24 cellular contexts compared by ENCODE assay signal in the genomic region with DNA sequence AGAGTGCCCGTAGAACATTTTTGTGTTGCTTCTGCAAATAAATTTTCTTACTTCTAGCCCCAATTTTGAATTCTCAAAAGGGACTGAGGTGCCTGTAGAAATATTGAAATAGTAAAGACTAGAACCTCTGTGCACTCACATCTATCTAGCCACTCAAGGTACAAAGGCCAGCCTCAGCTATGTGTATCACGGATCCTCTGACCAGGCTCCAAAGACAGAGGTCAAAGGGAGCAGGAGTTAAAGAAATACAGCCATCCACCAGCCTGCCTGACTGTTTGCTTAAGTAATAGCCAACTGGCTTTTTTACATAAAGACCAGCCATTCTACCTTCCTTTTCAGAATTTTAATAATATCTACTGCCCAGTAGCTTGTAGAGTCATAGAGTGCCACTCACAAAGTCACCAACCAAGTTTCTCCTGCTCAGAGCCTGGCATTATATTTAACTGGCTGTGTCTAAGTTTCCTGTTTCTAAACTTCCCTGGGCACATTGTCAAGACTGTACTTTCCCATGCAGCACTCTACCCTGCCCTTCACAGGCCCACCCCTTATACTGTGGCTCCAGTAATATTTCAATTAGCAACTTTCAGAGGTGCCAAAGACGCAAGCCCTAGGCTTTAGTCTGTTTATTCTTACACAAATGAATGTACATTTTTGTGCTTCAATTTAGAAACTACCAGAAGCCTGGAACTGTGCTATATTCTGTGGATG.
A peak's percentile ranks its signal among the peaks of the same experiment; 100 is the strongest.
DNase-seq lines count a peak whose midpoint lies in the region; ATAC-seq, FAIRE-seq and TF ChIP-seq lines count a peak whose summit lies in the region.
"Had no signal": no experiment of that assay in that cellular context is flagged by ENCODE, and none has a peak within 500 bp of the region (broad histone marks: within the 10 kb centered on the region; RNA-seq: fewer than 3 reads in every experiment).

No MANE protein-coding gene starts in this region.

- no peak for TF ChIP-seq CTCF in fibroblast of pulmonary artery (IDR thresholded peaks at IDR 0.05; ENCODE audit: low read length, missing control alignments)
- TF ChIP-seq CTCF in HepG2 (CRISPR knock-in tag; IDR thresholded peaks at IDR 0.05), result no peak
- no peak for TF ChIP-seq CTCF in tibial artery (IDR thresholded peaks at IDR 0.05)
- no peak for TF ChIP-seq CTCF in neural progenitor cell (IDR thresholded peaks at IDR 0.05)

- no peaks in the 10 kb centered on the region for H3K27me3 Mint-ChIP-seq in neural progenitor cell (ENCODE audit: insufficient read depth, low read depth)
- H3K27me3 Mint-ChIP-seq: activated CD4-positive, alpha-beta T cell treated with anti-CD3 and anti-CD28 coated beads for 36 hours; activated naive CD8-positive, alpha-beta T cell treated with anti-CD3 and anti-CD28 coated beads for 36 hours had no signal

- H3K27ac Mint-ChIP-seq in neural progenitor cell, result no peak overlapping the region
- H3K27ac Mint-ChIP-seq: activated CD4-positive, alpha-beta T cell treated with anti-CD3 and anti-CD28 coated beads for 36 hours; activated naive CD8-positive, alpha-beta T cell treated with anti-CD3 and anti-CD28 coated beads for 36 hours; T-helper 1 cell treated with Interleukin-12 subunit alpha and Interleukin-12 subunit beta and Interleukin-4 antibody, amounts not matched to agents 30 μg/mL and 1 μg/mL, for 36 hours; type B pancreatic cell had no signal

- H3K4me1 ChIP-seq in HepG2 (ENCODE audit: insufficient read depth, low read length) (peaks cover 11% of the 10 kb centered on the region), tibial artery (peaks cover 0 to 18% (median 9%) of the 10 kb centered on the region in 4 donors), neural progenitor cell (peaks cover 4% of the 10 kb centered on the region)

- no peaks in the 10 kb centered on the region for H3K79me2 ChIP-seq in HepG2 (ENCODE audit: insufficient read depth, low read length)
- no peaks in the 10 kb centered on the region for H3K79me2 ChIP-seq in neural progenitor cell (ENCODE audit: low read depth)

- H3K4me1 Mint-ChIP-seq in neural progenitor cell, result peaks cover 2% of the 10 kb centered on the region
- H3K4me1 Mint-ChIP-seq: activated CD4-positive, alpha-beta T cell treated with anti-CD3 and anti-CD28 coated beads for 36 hours; activated naive CD8-positive, alpha-beta T cell treated with anti-CD3 and anti-CD28 coated beads for 36 hours had no signal

- H3F3A ChIP-seq in neural progenitor cell (ENCODE audit: low read depth), result peaks cover 2% of the 10 kb centered on the region

- no TSS peak for BruUV-seq in HepG2 (replicated peaks; lab: Mats Ljungman, UMichigan)

- no peak for TF ChIP-seq RAD21 in HepG2 (CRISPR knock-in tag; IDR thresholded peaks at IDR 0.05)

- no peaks in the 10 kb centered on the region for H3K36me3 ChIP-seq in HepG2 (replicated peaks in 1 of 2; ENCODE audit: control insufficient read depth in 1 of 2, insufficient read depth in 2 of 2, low read length in 2 of 2)
- no peaks in the 10 kb centered on the region for H3K36me3 ChIP-seq in tibial artery
- H3K36me3 ChIP-seq in neural progenitor cell, result no peaks in the 10 kb centered on the region
- H3K36me3 ChIP-seq: MG63, spleen had no signal

- peak; percentile 12 for DNase-seq in astrocyte of the hippocampus (ENCODE audit: low read depth, low spot score)
- DNase-seq in fibroblast of pulmonary artery (ENCODE audit: low read depth), result peak; percentile 13
- peak; percentile 18 for DNase-seq in HepG2 (ENCODE audit: low spot score)
- no peak for DNase-seq in tibial artery
- no peak for DNase-seq in neural progenitor cell (ENCODE audit: low spot score)
- DNase-seq in activated CD4-positive, CD25-positive, alpha-beta regulatory T cell treated with anti-CD3 and anti-CD28 coated beads, Interleukin-2, amount 50 U/mL, for 72 hours, result no peak
- DNase-seq in activated CD4-positive, alpha-beta T cell treated with anti-CD3 and anti-CD28 coated beads for 1 hour, result no peak
- DNase-seq: activated CD4-positive, alpha-beta T cell treated with anti-CD3 and anti-CD28 coated beads for 36 hours; activated effector memory CD4-positive, alpha-beta T cell treated with anti-CD3 and anti-CD28 coated beads, Interleukin-2, amount 50 U/mL, for 16 hours; activated naive CD8-positive, alpha-beta T cell treated with anti-CD3 and anti-CD28 coated beads for 36 hours; C1 segment of cervical spinal cord; DND-41; dorsolateral prefrontal cortex; HCEC 1CT; KBM-7; kidney glomerular epithelial cell; MG63; NCI-H2029 treated with DMSO at 0.1 percent for 48 hours; NCI-H82; SK-N-SH; spleen had no signal

- TF ChIP-seq EP300 in HepG2 (IDR thresholded peaks at IDR 0.05; ENCODE audit: low read depth in 2 of 2, low read length in 2 of 2) (no peak), HepG2 (CRISPR knock-in tag; IDR thresholded peaks at IDR 0.05; ENCODE audit: borderline replicate concordance) (no peak)

- TF ChIP-seq POLR2A in HepG2 (IDR thresholded peaks at IDR 0.05; ENCODE audit: insufficient read depth in 1 of 2, low read depth in 2 of 2, low read length in 2 of 2), result no peak

- intact Hi-C loops in HepG2 (cut with micrococcal nuclease; ENCODE audit: unreplicated experiment), result no loop called here
- intact Hi-C loops in tibial artery (cut with DNase I; ENCODE audit: low total_unique reads), result no loop called here

- H3K4me3 ChIP-seq in fibroblast of pulmonary artery (replicated peaks; ENCODE audit: low read depth, low read length), result no peak overlapping the region
- no peak overlapping the region for H3K4me3 ChIP-seq in HepG2 (replicated peaks in 1 of 3; ENCODE audit: insufficient read depth in 1 of 3, low read depth in 2 of 3, low read length in 3 of 3)
- H3K4me3 ChIP-seq in tibial artery, result no peak overlapping the region
- no peak overlapping the region for H3K4me3 ChIP-seq in neural progenitor cell
- H3K4me3 ChIP-seq: dorsolateral prefrontal cortex, MG63, spleen had no signal

- H2AFZ ChIP-seq in HepG2 (ENCODE audit: low read length) (no peak overlapping the region), neural progenitor cell (replicated peaks) (no peak overlapping the region)

- POLR2A ChIA-PET in HepG2 (lab: Yijun Ruan, JAX), result no interaction called here

- H3K9me3 ChIP-seq in HepG2 (ENCODE audit: low read length) (peaks cover 8% of the 10 kb centered on the region; the same call in 1 of the 2 replicates), tibial artery (no peaks in the 10 kb centered on the region), neural progenitor cell (ENCODE audit: low read depth) (no peaks in the 10 kb centered on the region)
- H3K9me3 ChIP-seq: MG63, SK-N-SH had no signal

- peak; percentile 90 for ATAC-seq in HepG2
- ATAC-seq: activated CD4-positive, alpha-beta T cell treated with anti-CD3 and anti-CD28 coated beads for 36 hours had no signal

- 60% methylated on average over 3 of the region's 3 CpGs for WGBS in HepG2 (ENCODE audit: low lambda C conversion rate)

- H3K9ac ChIP-seq in HepG2 (ENCODE audit: insufficient read depth, low read depth, low read length) (no peak overlapping the region), neural progenitor cell (no peak overlapping the region)
- H3K9ac ChIP-seq: SK-N-SH had no signal

- H3K27ac ChIP-seq in HepG2 (ENCODE audit: extremely low read length, insufficient read depth, low read length) (no peak overlapping the region), tibial artery (peak overlapping the region; percentile 39 to 63), neural progenitor cell (no peak overlapping the region)
- H3K27ac ChIP-seq: dorsolateral prefrontal cortex, spleen had no signal

- H3K4me3 Mint-ChIP-seq in neural progenitor cell, result no peak overlapping the region
- H3K4me3 Mint-ChIP-seq: activated CD4-positive, alpha-beta T cell treated with anti-CD3 and anti-CD28 coated beads for 36 hours; activated naive CD8-positive, alpha-beta T cell treated with anti-CD3 and anti-CD28 coated beads for 36 hours; T-helper 1 cell treated with Interleukin-12 subunit alpha and Interleukin-12 subunit beta and Interleukin-4 antibody, amounts not matched to agents 30 μg/mL and 1 μg/mL, for 36 hours; type B pancreatic cell had no signal

- in situ Hi-C loops in HepG2 (cut with HindIII; ENCODE audit: extremely low pct_ligation_motif_present, low pct_unique_long_range_greater_than_20kb), result no loop called here

- FAIRE-seq in HepG2 (lab: Jason Lieb, UNC), result peak; percentile 42
- FAIRE-seq: GM18507 had no signal

- H3K4me2 ChIP-seq in HepG2 (ENCODE audit: low read depth, low read length), result no peak overlapping the region
- no peak overlapping the region for H3K4me2 ChIP-seq in neural progenitor cell
- H3K4me2 ChIP-seq: SK-N-SH had no signal

- H4K20me1 ChIP-seq in HepG2 (ENCODE audit: insufficient read depth, low read length) (no peaks in the 10 kb centered on the region), neural progenitor cell (ENCODE audit: low read depth) (no peaks in the 10 kb centered on the region)

- no peaks in the 10 kb centered on the region for H3K36me3 Mint-ChIP-seq in neural progenitor cell

- H3K27me3 ChIP-seq in HepG2 (ENCODE audit: control insufficient read depth in 1 of 2, insufficient read depth in 2 of 2, low read length in 2 of 2) (no peaks in the 10 kb centered on the region), tibial artery (no peaks in the 10 kb centered on the region), neural progenitor cell (no peaks in the 10 kb centered on the region)
- H3K27me3 ChIP-seq: dorsolateral prefrontal cortex, MG63, spleen had no signal

- CTCF ChIA-PET in HepG2 (lab: Yijun Ruan, JAX; ENCODE audit: low intra/inter-chr PET ratio, low total read pairs), result no interaction called here

- peaks cover 2% of the 10 kb centered on the region for H3K9me3 Mint-ChIP-seq in neural progenitor cell
- H3K9me3 Mint-ChIP-seq: T-helper 1 cell treated with Interleukin-12 subunit alpha and Interleukin-12 subunit beta and Interleukin-4 antibody, amounts not matched to agents 30 μg/mL and 1 μg/mL, for 36 hours had no signal

TF ChIP-seq in HepG2, 621 proteins besides CTCF, POLR2A, EP300 and RAD21 (continues in another document):
- TF ChIP-seq NR2F1 (CRISPR knock-in tag; IDR thresholded peaks at IDR 0.05), result 0 out of 4 replicates have a peak, but pooled peaks of 1 of the 2 experiments have one; percentile 19
- TF ChIP-seq HNRNPH1 (optimal IDR thresholded peaks at IDR 0.05; ENCODE audit: low read depth, low read length), result no peak
- TF ChIP-seq, protein P1, sequence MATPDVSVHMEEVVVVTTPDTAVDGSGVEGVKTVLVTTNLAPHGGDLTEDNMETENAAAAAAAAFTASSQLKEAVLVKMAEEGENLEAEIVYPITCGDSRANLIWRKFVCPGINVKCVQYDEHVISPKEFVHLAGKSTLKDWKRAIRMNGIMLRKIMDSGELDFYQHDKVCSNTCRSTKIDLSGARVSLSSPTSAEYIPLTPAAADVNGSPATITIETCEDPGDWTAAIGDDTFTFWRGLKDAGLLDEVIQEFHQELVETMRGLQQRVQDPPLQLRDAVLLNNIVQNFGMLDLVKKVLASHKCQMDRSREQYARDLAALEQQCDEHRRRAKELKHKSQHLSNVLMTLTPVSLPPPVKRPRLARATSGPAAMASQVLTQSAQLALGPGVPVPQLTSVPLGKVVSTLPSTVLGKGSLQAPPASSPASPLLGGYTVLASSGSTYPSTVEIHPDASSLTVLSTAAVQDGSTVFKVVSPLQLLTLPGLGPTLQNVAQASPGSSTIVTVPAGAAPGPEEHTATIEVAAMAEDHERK (CRISPR knock-in tag; IDR thresholded peaks at IDR 0.05; ENCODE audit: low read depth), result no peak
- peak; percentile 61; the same call in 1 of the 2 replicates for TF ChIP-seq HNF4G (IDR thresholded peaks at IDR 0.05; ENCODE audit: borderline replicate concordance, low read depth, low read length)
- no peak for TF ChIP-seq HNF4G (CRISPR knock-in tag; IDR thresholded peaks at IDR 0.05; ENCODE audit: borderline replicate concordance, low read depth)

Comparison
In these comparisons a context has a peak if more than half of its experiments do, and no peak if none do; other contexts are left out.
1. DNase-seq: peak in astrocyte of the hippocampus (single experiment), fibroblast of pulmonary artery (single experiment) and HepG2 (single experiment); none in tibial artery (0 of 2), neural progenitor cell (single experiment), activated CD4-positive, CD25-positive, alpha-beta regulatory T cell treated with anti-CD3 and anti-CD28 coated beads, Interleukin-2, amount 50 U/mL, for 72 hours (single experiment) and activated CD4-positive, alpha-beta T cell treated with anti-CD3 and anti-CD28 coated beads for 1 hour (single experiment).
2. H3K27ac ChIP-seq: peak in tibial artery (2 of 2); none in HepG2 (single experiment) and neural progenitor cell (single experiment).